ENCODE assay signal across 1 cellular context in the genomic region with DNA sequence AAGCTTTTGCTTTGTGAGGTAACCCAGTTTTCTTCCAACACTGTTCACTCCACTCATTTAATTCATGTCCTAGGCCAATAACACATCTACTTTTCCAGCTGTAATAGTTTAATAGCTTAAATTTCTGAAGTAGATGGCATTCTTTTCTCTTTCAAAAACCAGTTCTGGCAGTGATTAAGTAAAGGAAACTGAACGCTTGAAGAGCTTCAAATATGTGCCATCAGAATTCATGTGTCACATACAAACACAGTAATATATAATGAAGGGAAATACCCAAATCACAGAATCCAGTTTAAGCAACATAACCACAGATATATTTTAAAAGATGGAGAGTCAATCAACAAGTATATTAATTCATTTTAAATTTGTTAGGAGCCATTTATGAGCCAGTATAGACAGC.
TF ChIP-seq lines count a peak whose summit lies in the region.

No MANE protein-coding gene starts in this region.

TF ChIP-seq in GM12878, 131 proteins besides CTCF, POLR2A, EP300 and RAD21 (continued from another document):
- no peak for TF ChIP-seq POLR2AphosphoS2 (IDR thresholded peaks at IDR 0.05; ENCODE audit: low read depth, low read length)
- no peak for TF ChIP-seq ESRRA (IDR thresholded peaks at IDR 0.05; ENCODE audit: low read length)
- TF ChIP-seq ZNF217 (IDR thresholded peaks at IDR 0.05): no peak
- TF ChIP-seq WRNIP1 (IDR thresholded peaks at IDR 0.05; ENCODE audit: borderline replicate concordance, low read depth, low read length): no peak
- TF ChIP-seq NR2F1 (conservative IDR thresholded peaks at IDR 0.05): no peak
- no peak for TF ChIP-seq HCFC1 (IDR thresholded peaks at IDR 0.05; ENCODE audit: low read length)
- TF ChIP-seq MTA2 (IDR thresholded peaks at IDR 0.05; ENCODE audit: low read depth): no peak
TF ChIP-seq in GM12878: peak in this region for 0.
